ENCODE assay signal across 13 cellular contexts in genomic region chr4:121655320-121656268, GRCh38. TPM values are rescaled to one million over a fixed set of nuclear protein-coding genes. Genes with fewer than 3 reads are reported as not detected.
A peak's percentile ranks its signal among the peaks of the same experiment; 100 is the strongest.
DNase-seq lines count a peak whose midpoint lies in the region; ATAC-seq, FAIRE-seq and TF ChIP-seq lines count a peak whose summit lies in the region.
"Had no signal": no experiment of that assay in that cellular context is flagged by ENCODE, and none has a peak within 500 bp of the region (broad histone marks: within the 10 kb centered on the region; RNA-seq: fewer than 3 reads in every experiment).

No MANE protein-coding gene starts in this region.

- DNase-seq in myocyte (ENCODE audit: low read depth) (peak; percentile 14), urothelium cell line (ENCODE audit: low spot score) (no peak), NCI-H1417 treated with DMSO at 0.1 percent for 48 hours (lab: John Stamatoyannopoulos, UW) (no peak), anterior cingulate cortex (lab: John Stamatoyannopoulos, UW) (no peak), NCI-H69 (lab: John Stamatoyannopoulos, UW) (no peak)
- DNase-seq: activated gamma-delta T cell; activated T-cell treated with anti-CD3 and anti-CD28 coated beads, Interleukin-2, amount 50 U/mL, for 24 hours; kidney; NCI-H510A treated with DMSO at 0.1 percent for 48 hours had no signal

- no peak for FAIRE-seq in urothelium cell line (lab: Jason Lieb, UNC)
- FAIRE-seq: H1, kidney had no signal

- ATAC-seq in GM18498 (IDR thresholded peaks at IDR 0.05; ENCODE audit: unreplicated experiment) (peak; percentile 3), GM19463 (IDR thresholded peaks at IDR 0.05; ENCODE audit: unreplicated experiment) (peak; percentile 5), SK-N-SH treated with all-trans-retinoic acid at 6 μM for 48 hours (peak; percentile 39; the same call in 2 of the 3 replicates)

TF ChIP-seq in SK-N-SH treated with all-trans-retinoic acid at 6 μM for 48 hours, 23 proteins besides CTCF, POLR2A, EP300 and RAD21:
- no peak for TF ChIP-seq POU6F1 (CRISPR knock-in tag; IDR thresholded peaks at IDR 0.05; ENCODE audit: borderline replicate concordance, low read depth)
- TF ChIP-seq SNAI2 (CRISPR knock-in tag; IDR thresholded peaks at IDR 0.05): no peak
- TF ChIP-seq ZC3H10 (CRISPR knock-in tag; IDR thresholded peaks at IDR 0.05): no peak
- no peak for TF ChIP-seq CSDC2 (CRISPR knock-in tag; IDR thresholded peaks at IDR 0.05)
- no peak for TF ChIP-seq ISL1 (CRISPR knock-in tag; IDR thresholded peaks at IDR 0.05)
- TF ChIP-seq ZFP3 (CRISPR knock-in tag; IDR thresholded peaks at IDR 0.05): no peak
- TF ChIP-seq BACH2 (CRISPR knock-in tag; IDR thresholded peaks at IDR 0.05; ENCODE audit: borderline replicate concordance): no peak
- no peak for TF ChIP-seq CSRNP3 (CRISPR knock-in tag; IDR thresholded peaks at IDR 0.05)

RNA-seq across cellular contexts. Expression of gene ANXA5, which starts 41.2 kb away (rescaled TPM):
- total RNA-seq in myocyte: 444 and 546 TPM in 2 replicates
- 998 TPM for polyA plus RNA-seq in myocyte (2012)
